In genomic region chr11:553949-554398, GRCh38 we compare ENCODE assay signal across 16 cellular contexts. TPM values are rescaled to one million over a fixed set of nuclear protein-coding genes. Genes with fewer than 3 reads are reported as not detected.
DNase-seq lines count a peak whose midpoint lies in the region; FAIRE-seq and TF ChIP-seq lines count a peak whose summit lies in the region.
"Had no signal": no experiment of that assay in that cellular context is flagged by ENCODE, and none has a peak within 500 bp of the region (broad histone marks: within the 10 kb centered on the region; RNA-seq: fewer than 3 reads in every experiment).

No MANE protein-coding gene starts in this region.

- FAIRE-seq in GM19239 (lab: Jason Lieb, UNC) = no peak
- FAIRE-seq: GM12878, TTC549 had no signal

- no peaks in the 10 kb centered on the region for H3K9me2 ChIP-seq in Loucy (replicated peaks; ENCODE audit: low read depth, low read length)
- H3K9me2 ChIP-seq: SK-N-SH had no signal

- no peak overlapping the region for H3K4me3 ChIP-seq in Loucy (ENCODE audit: low read length, poor library complexity, severe bottlenecking)
- H3K4me3 ChIP-seq: mucosa of descending colon had no signal

- H4K20me1 ChIP-seq in Loucy (ENCODE audit: insufficient read depth, low read length, poor library complexity, severe bottlenecking) = no peaks in the 10 kb centered on the region

- H3F3A ChIP-seq in Loucy (ENCODE audit: low read depth) = no peaks in the 10 kb centered on the region

- DNase-seq in myocyte (ENCODE audit: low read depth) = peak; percentile 15
- no peak for DNase-seq in GM19239 (ENCODE audit: insufficient read length, low spot score)
- DNase-seq: activated CD4-positive, alpha-beta memory T cell treated with anti-CD3 and anti-CD28 coated beads, Interleukin-2, amount 10 ng/mL, durations not matched to agents 7 days and 5 days; CD4-positive, CD25-positive, alpha-beta regulatory T cell; central memory CD4-positive, alpha-beta T cell; effector memory CD4-positive, alpha-beta T cell; HCEC 1CT; hippocampal formation; left cardiac atrium; NCI-H345; SK-N-SH; stimulated activated CD4-positive, alpha-beta T cell treated with anti-CD3 and anti-CD28 coated beads, Interleukin-4, amount 100 ng/mL, for 4 hours had no signal

- H3K4me1 ChIP-seq in Loucy (ENCODE audit: insufficient read depth, low read length, poor library complexity, severe bottlenecking) = peaks cover 7% of the 10 kb centered on the region

- peak overlapping the region; percentile 58 for H3K9ac ChIP-seq in Loucy (ENCODE audit: low read depth, low read length, poor library complexity, severe bottlenecking)
- H3K9ac ChIP-seq: SK-N-SH had no signal

- no peak overlapping the region for H2AFZ ChIP-seq in Loucy (ENCODE audit: low read length)

- H3K9me3 ChIP-seq in Loucy (ENCODE audit: insufficient read depth, low read depth, low read length) = no peaks in the 10 kb centered on the region
- H3K9me3 ChIP-seq: mucosa of descending colon, SK-N-SH had no signal

- no peaks in the 10 kb centered on the region for H3K27me3 ChIP-seq in Loucy (ENCODE audit: insufficient read depth, low read length, poor library complexity, severe bottlenecking)

- H3K36me3 ChIP-seq in Loucy (ENCODE audit: insufficient read depth, low read length) = no peaks in the 10 kb centered on the region

- H3K4me2 ChIP-seq in Loucy (ENCODE audit: low read depth, low read length, poor library complexity, severe bottlenecking) = peak overlapping the region; percentile 86

- no peaks in the 10 kb centered on the region for H3K79me2 ChIP-seq in Loucy (ENCODE audit: insufficient read depth, low read length)

- TF ChIP-seq CTCF in Loucy (conservative IDR thresholded peaks at IDR 0.05; ENCODE audit: low read length) = no peak

RNA-seq across cellular contexts. Expression of gene LMNTD2, which starts 6.6 kb away (rescaled TPM):
- 0.31 and 0.78 TPM in 2 replicates for total RNA-seq in myocyte
- 2.2 TPM for polyA plus RNA-seq in myocyte (2012)

RNA-seq across cellular contexts. Expression of gene RASSF7, which starts 6.8 kb away (rescaled TPM):
- 21.1 and 32.2 TPM in 2 replicates for total RNA-seq in myocyte
- polyA plus RNA-seq in myocyte (2012) = 29.1 TPM

RNA-seq across cellular contexts. Expression of gene LRRC56, which starts 16.6 kb away (rescaled TPM):
- total RNA-seq in myocyte = 1.3 and 2.3 TPM in 2 replicates
- polyA plus RNA-seq in myocyte (2012) = 1.8 TPM

RNA-seq across cellular contexts. Expression of gene HRAS, which starts 18.6 kb away (rescaled TPM):
- total RNA-seq in myocyte = 37.9 and 66.0 TPM in 2 replicates
- polyA plus RNA-seq in myocyte (2012) = 124 TPM

RNA-seq across cellular contexts. Expression of gene PHRF1, which starts 22.3 kb away (rescaled TPM):
- total RNA-seq in myocyte = 27.7 and 31.2 TPM in 2 replicates
- 19.6 TPM for polyA plus RNA-seq in myocyte (2012)
